Comparison of ENCODE assay signal across 20 cellular contexts in the genomic region with DNA sequence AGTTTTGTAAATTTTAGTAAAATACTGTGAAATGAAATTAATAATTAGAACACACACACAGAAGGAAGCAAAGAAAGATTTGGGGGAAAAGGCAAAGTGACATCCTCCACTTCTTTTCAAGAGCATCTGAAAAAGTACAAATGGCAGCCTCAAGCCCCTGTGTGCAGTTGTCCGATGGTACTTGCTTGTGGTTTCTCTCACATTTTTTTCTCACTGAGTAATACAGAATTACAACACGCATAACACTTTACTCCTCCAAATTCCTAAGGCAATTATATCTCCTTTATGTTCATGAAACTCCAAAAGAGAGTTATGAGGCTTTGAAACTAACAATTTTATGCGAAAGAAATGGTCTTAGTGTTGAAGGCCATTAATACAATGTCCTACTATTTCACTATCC.
DNase-seq lines count a peak whose midpoint lies in the region; ATAC-seq, FAIRE-seq and TF ChIP-seq lines count a peak whose summit lies in the region.
"Had no signal": no experiment of that assay in that cellular context is flagged by ENCODE, and none has a peak within 500 bp of the region (broad histone marks: within the 10 kb centered on the region; RNA-seq: fewer than 3 reads in every experiment).

No MANE protein-coding gene starts in this region.

- no peak for TF ChIP-seq CTCF in bronchial epithelial cell (IDR thresholded peaks at IDR 0.05; ENCODE audit: insufficient read depth, low read length, severe bottlenecking)
- TF ChIP-seq CTCF in adrenal gland (IDR thresholded peaks at IDR 0.05): no peak

- H3K27me3 Mint-ChIP-seq in activated CD8-positive, alpha-beta T cell treated with anti-CD3 and anti-CD28 coated beads, Interleukin-2, amount 10 ng/mL, durations not matched to agents 7 days and 5 days (ENCODE audit: low read depth): peaks cover 6% of the 10 kb centered on the region

- WGBS in adrenal gland, 4 donors: 84 to 93% (median 87%) methylated on average over 3 of the region's 3 CpGs

- H3K27ac Mint-ChIP-seq in activated CD8-positive, alpha-beta T cell treated with anti-CD3 and anti-CD28 coated beads, Interleukin-2, amount 10 ng/mL, durations not matched to agents 7 days and 5 days: no peak overlapping the region

- FAIRE-seq in HTR-8/SVneo (lab: Jason Lieb, UNC) (no peak), bronchial epithelial cell (lab: Jason Lieb, UNC) (no peak)
- FAIRE-seq: islet of Langerhans had no signal

- H3K27me3 ChIP-seq in bronchial epithelial cell (ENCODE audit: control insufficient read depth, insufficient read depth, low read length) (peaks cover 1% of the 10 kb centered on the region), adrenal gland (no peaks in the 10 kb centered on the region)
- H3K27me3 ChIP-seq: transverse colon had no signal

- DNase-seq in AG08396 (ENCODE audit: low spot score): peak; percentile 42
- DNase-seq in HTR-8/SVneo (ENCODE audit: insufficient read length, low spot score): peak; percentile 24
- peak; percentile 58 for DNase-seq in bronchial epithelial cell (ENCODE audit: low read depth)
- DNase-seq in kidney tubule cell (ENCODE audit: low spot score): peak; percentile 51
- no peak for DNase-seq in stimulated activated CD4-positive, alpha-beta T cell treated with anti-CD3 and anti-CD28 coated beads, Interleukin-4, amount 100 ng/mL, for 24 hours
- no peak for DNase-seq in adrenal gland
- DNase-seq in activated CD8-positive, alpha-beta memory T cell treated with anti-CD3 and anti-CD28 coated beads for 24 hours: no peak
- DNase-seq in activated CD8-positive, alpha-beta T cell treated with anti-CD3 and anti-CD28 coated beads, Interleukin-2, amount 10 ng/mL, durations not matched to agents 7 days and 5 days: no peak
- DNase-seq: activated gamma-delta T cell treated with Interleukin-2 at 50 U/mL for 16 hours; AML-193; caudate nucleus; DMS79; NCI-H187; NCI-H82; stimulated activated CD8-positive, alpha-beta memory T cell treated with anti-CD3 and anti-CD28 coated beads, Interleukin-4, amount 100 ng/mL, for 48 hours; transverse colon had no signal

- H3K4me3 ChIP-seq in bronchial epithelial cell (ENCODE audit: low read depth, low read length) (no peak overlapping the region), adrenal gland (no peak overlapping the region)
- H3K4me3 ChIP-seq: prostate gland, transverse colon had no signal

- TF ChIP-seq POLR2A in adrenal gland (IDR thresholded peaks at IDR 0.05): no peak

- H3K36me3 Mint-ChIP-seq in activated CD8-positive, alpha-beta T cell treated with anti-CD3 and anti-CD28 coated beads, Interleukin-2, amount 10 ng/mL, durations not matched to agents 7 days and 5 days (ENCODE audit: low read depth): no peaks in the 10 kb centered on the region

- no peak overlapping the region for H3K27ac ChIP-seq in adrenal gland
- H3K27ac ChIP-seq: epithelial cell of prostate, KMS-11, prostate gland, transverse colon had no signal

- H3K36me3 ChIP-seq in bronchial epithelial cell (ENCODE audit: control insufficient read depth, insufficient read depth, low read length): no peaks in the 10 kb centered on the region
- H3K36me3 ChIP-seq in adrenal gland (replicated peaks in 1 of 2): no peaks in the 10 kb centered on the region
- H3K36me3 ChIP-seq: prostate gland, transverse colon had no signal

- H3K4me3 Mint-ChIP-seq in activated CD8-positive, alpha-beta T cell treated with anti-CD3 and anti-CD28 coated beads, Interleukin-2, amount 10 ng/mL, durations not matched to agents 7 days and 5 days: no peak overlapping the region

- no peaks in the 10 kb centered on the region for H3K9me3 ChIP-seq in adrenal gland (replicated peaks in 1 of 3)
- H3K9me3 ChIP-seq: prostate gland, transverse colon had no signal

- H3K9me3 Mint-ChIP-seq in activated CD8-positive, alpha-beta T cell treated with anti-CD3 and anti-CD28 coated beads, Interleukin-2, amount 10 ng/mL, durations not matched to agents 7 days and 5 days (ENCODE audit: insufficient read depth): no peaks in the 10 kb centered on the region

- H3K4me1 Mint-ChIP-seq in activated CD8-positive, alpha-beta T cell treated with anti-CD3 and anti-CD28 coated beads, Interleukin-2, amount 10 ng/mL, durations not matched to agents 7 days and 5 days (ENCODE audit: low read depth): no peaks in the 10 kb centered on the region

- CTCF ChIA-PET in activated CD8-positive, alpha-beta T cell treated with anti-CD3 and anti-CD28 coated beads, Interleukin-2, amount 10 ng/mL, durations not matched to agents 7 days and 5 days (lab: Charles Lee): no interaction called here

- ATAC-seq in activated CD8-positive, alpha-beta T cell treated with anti-CD3 and anti-CD28 coated beads, Interleukin-2, amount 10 ng/mL, durations not matched to agents 7 days and 5 days: no peak

- POLR2A ChIA-PET in activated CD8-positive, alpha-beta T cell treated with anti-CD3 and anti-CD28 coated beads, Interleukin-2, amount 10 ng/mL, durations not matched to agents 7 days and 5 days (lab: Charles Lee): no interaction called here

- no peaks in the 10 kb centered on the region for H3K4me1 ChIP-seq in adrenal gland (replicated peaks in 1 of 2)
- H3K4me1 ChIP-seq: prostate gland, transverse colon had no signal

- intact Hi-C loops in adrenal gland (cut with DNase I): no loop called here

Comparison
In these comparisons a context has a peak if more than half of its experiments do, and no peak if none do; other contexts are left out.
1. DNase-seq: peak in AG08396 (single experiment), HTR-8/SVneo (single experiment), bronchial epithelial cell (single experiment) and kidney tubule cell (single experiment); none in stimulated activated CD4-positive, alpha-beta T cell treated with anti-CD3 and anti-CD28 coated beads, Interleukin-4, amount 100 ng/mL, for 24 hours (single experiment), adrenal gland (0 of 7), activated CD8-positive, alpha-beta memory T cell treated with anti-CD3 and anti-CD28 coated beads for 24 hours (single experiment) and activated CD8-positive, alpha-beta T cell treated with anti-CD3 and anti-CD28 coated beads, Interleukin-2, amount 10 ng/mL, durations not matched to agents 7 days and 5 days (single experiment).